In the genomic region with DNA sequence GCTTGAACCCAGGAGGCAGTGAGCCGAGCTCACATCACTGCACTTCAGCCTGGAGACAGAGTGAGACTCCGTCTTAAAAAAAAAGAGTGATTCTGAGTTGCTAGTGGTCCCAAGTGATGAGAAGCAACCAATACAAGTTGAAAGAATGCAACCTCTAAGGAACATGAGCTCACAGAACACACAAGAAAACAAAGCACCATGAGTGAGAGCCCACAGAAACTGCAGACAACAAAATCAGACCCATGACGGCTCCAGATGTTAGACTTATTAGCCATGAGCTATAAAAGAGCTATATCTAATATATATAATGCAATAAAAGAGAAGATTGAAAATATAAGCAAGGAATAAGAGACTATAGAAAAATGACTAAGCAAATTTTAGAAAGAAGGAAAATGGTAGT, we compare ENCODE assay signal across 28 cellular contexts. TPM values are rescaled to one million over a fixed set of nuclear protein-coding genes. Genes with fewer than 3 reads are reported as not detected.
DNase-seq lines count a peak whose midpoint lies in the region; ATAC-seq, FAIRE-seq and TF ChIP-seq lines count a peak whose summit lies in the region.
"Had no signal": no experiment of that assay in that cellular context is flagged by ENCODE, and none has a peak within 500 bp of the region (broad histone marks: within the 10 kb centered on the region; RNA-seq: fewer than 3 reads in every experiment).

No MANE protein-coding gene starts in this region.

- H4K20me1 ChIP-seq in GM23248 (ENCODE audit: insufficient read depth) (no peaks in the 10 kb centered on the region), K562 (replicated peaks; ENCODE audit: control insufficient read depth, insufficient read depth, low read length) (no peaks in the 10 kb centered on the region)
- H4K20me1 ChIP-seq: BLaER1 had no signal

- H3K36me3 ChIP-seq in GM23248 (ENCODE audit: low read depth) (no peaks in the 10 kb centered on the region), HEK293 (ENCODE audit: control insufficient read depth in 2 of 2, insufficient read depth in 1 of 2, low read length in 2 of 2) (no peaks in the 10 kb centered on the region), K562 (ENCODE audit: control insufficient read depth, insufficient read depth, low read length) (no peaks in the 10 kb centered on the region), vagina (no peaks in the 10 kb centered on the region)
- H3K36me3 ChIP-seq: BE2C, BLaER1 had no signal

- no peaks in the 10 kb centered on the region for H3K9me1 ChIP-seq in K562 (ENCODE audit: control insufficient read depth, insufficient read depth, low read length)

- H3K4me3 ChIP-seq in GM23248 (no peak overlapping the region), HEK293 (ENCODE audit: low read depth, low read length) (no peak overlapping the region), K562 (no peak overlapping the region), vagina (no peak overlapping the region), dorsolateral prefrontal cortex (no peak overlapping the region)
- H3K4me3 ChIP-seq: BLaER1 had no signal

- H3K4me2 ChIP-seq in GM23248 (ENCODE audit: unreplicated experiment) (no peak overlapping the region), K562 (ENCODE audit: insufficient read depth, low read length) (no peak overlapping the region)
- H3K4me2 ChIP-seq: BLaER1 had no signal

- POLR2A ChIA-PET in HEK293 (lab: Yijun Ruan, JAX) (no interaction called here), K562 (lab: Yijun Ruan, JAX) (no interaction called here)

- H2AFZ ChIP-seq in GM23248, result no peak overlapping the region
- no peak overlapping the region for H2AFZ ChIP-seq in K562 (ENCODE audit: low read depth, low read length)

- WGBS in GM23248 (ENCODE audit: low coverage in 1 of 2, low lambda C conversion rate in 2 of 2, missing lambda C conversion rate in 2 of 2), 2 experiments, result 77 to 78% methylated on average over 3 of the region's 3 CpGs
- 2% methylated on average over 3 of the region's 3 CpGs for WGBS in K562 (ENCODE audit: insufficient coverage, low coverage, missing lambda C conversion rate)

- intact Hi-C loops in K562 (cut with micrococcal nuclease) (no loop called here), vagina (cut with DNase I) (no loop called here), dorsolateral prefrontal cortex (cut with DNase I) (no loop called here)

- TF ChIP-seq RAD21 in K562 (CRISPR knock-in tag; conservative IDR thresholded peaks at IDR 0.05 in 1 of 2, IDR thresholded peaks at IDR 0.05 in 1 of 2), result no peak

- in situ Hi-C loops in GM23248 (cut with MboI) (no loop called here), K562 (cut with MboI) (no loop called here)

- ATAC-seq in K562 (no peak), GM18498 (IDR thresholded peaks at IDR 0.05; ENCODE audit: unreplicated experiment) (no peak)

- H3K9me3 ChIP-seq in GM23248 (ENCODE audit: low read depth), result no peaks in the 10 kb centered on the region
- no peaks in the 10 kb centered on the region for H3K9me3 ChIP-seq in HEK293 (ENCODE audit: control insufficient read depth, insufficient read depth, low read depth, low read length)
- no peaks in the 10 kb centered on the region for H3K9me3 ChIP-seq in K562 (replicated peaks; ENCODE audit: control insufficient read depth, insufficient read depth, low read depth, low read length)
- no peaks in the 10 kb centered on the region for H3K9me3 ChIP-seq in vagina
- H3K9me3 ChIP-seq: BE2C had no signal

- H3K27ac ChIP-seq in GM23248, result peak overlapping the region; percentile 67
- no peak overlapping the region for H3K27ac ChIP-seq in HEK293 (ENCODE audit: extremely low read depth, low read depth, low read length)
- H3K27ac ChIP-seq in K562 (ENCODE audit: extremely low read depth, low read depth, low read length), result no peak overlapping the region
- H3K27ac ChIP-seq in vagina, result peak overlapping the region; percentile 97
- H3K27ac ChIP-seq in dorsolateral prefrontal cortex, result no peak overlapping the region
- H3K27ac ChIP-seq: BLaER1 had no signal

- H3K9ac ChIP-seq in GM23248 (no peak overlapping the region), K562 (ENCODE audit: insufficient read depth in 1 of 2, low read depth in 2 of 2, low read length in 2 of 2) (no peak overlapping the region)
- H3K9ac ChIP-seq: BLaER1 had no signal

- H3K9me2 ChIP-seq in GM23248 (ENCODE audit: insufficient read depth), result no peaks in the 10 kb centered on the region

- FAIRE-seq in K562 (lab: Jason Lieb, UNC), result no peak
- FAIRE-seq: A204.1, GM12891, GM18507 had no signal

- CTCF ChIA-PET in HEK293 (lab: Yijun Ruan, JAX), result no interaction called here
- CTCF ChIA-PET in K562 (lab: Yijun Ruan, JAX; ENCODE audit: low intra/inter-chr PET ratio), result no interaction called here

- H3K79me2 ChIP-seq in GM23248 (ENCODE audit: insufficient read depth) (no peaks in the 10 kb centered on the region), K562 (ENCODE audit: control insufficient read depth, insufficient read depth, low read length) (no peaks in the 10 kb centered on the region)

- no peaks in the 10 kb centered on the region for H3K27me3 ChIP-seq in GM23248 (replicated peaks; ENCODE audit: insufficient read depth)
- peaks cover 4 to 25% of the 10 kb centered on the region in 2 experiments; a peak in 3 of 5 replicates for H3K27me3 ChIP-seq in K562 (ENCODE audit: control insufficient read depth in 2 of 2, insufficient read depth in 2 of 2, low read length in 2 of 2)
- no peaks in the 10 kb centered on the region for H3K27me3 ChIP-seq in vagina
- peaks cover 0 to 8% (median 0%) of the 10 kb centered on the region in 45 donors for H3K27me3 ChIP-seq in dorsolateral prefrontal cortex
- H3K27me3 ChIP-seq: BE2C, BLaER1 had no signal

- TF ChIP-seq POLR2A in K562 (conservative IDR thresholded peaks at IDR 0.05) (no peak), vagina (IDR thresholded peaks at IDR 0.05) (no peak)

- TF ChIP-seq EP300 in K562 (IDR thresholded peaks at IDR 0.05; ENCODE audit: low read length), result no peak

- DNase-seq in GM23248, result no peak
- DNase-seq in K562 (ENCODE audit: extremely low read depth in 1 of 4, low spot score in 3 of 4), result no peak
- no peak for DNase-seq in vagina (ENCODE audit: extremely low spot score in 2 of 2)
- no peak for DNase-seq in GM03348 (ENCODE audit: low spot score)
- no peak for DNase-seq in dorsolateral prefrontal cortex
- DNase-seq: 8988T; ACHN; BE2C; C1 segment of cervical spinal cord; CD4-positive, alpha-beta memory T cell; CD4-positive, CD25-positive, alpha-beta regulatory T cell; CD8-positive, alpha-beta memory T cell; COR-L47; DMS 273 treated with DMSO at 0.1 percent for 48 hours; DMS153; DMS53; DMS79; DND-41; EL; GDM1 had no signal

- no TSS peak for BruUV-seq in K562 (replicated peaks; lab: Mats Ljungman, UMichigan)

- H3K4me1 ChIP-seq in GM23248 (ENCODE audit: insufficient read depth) (peaks cover 56% of the 10 kb centered on the region), HEK293 (ENCODE audit: control insufficient read depth, insufficient read depth, low read length) (no peaks in the 10 kb centered on the region), K562 (replicated peaks in 1 of 2; ENCODE audit: control insufficient read depth in 2 of 2, insufficient read depth in 2 of 2, low read length in 2 of 2) (no peaks in the 10 kb centered on the region), vagina (peaks cover 40% of the 10 kb centered on the region)
- H3K4me1 ChIP-seq: BE2C had no signal

- TF ChIP-seq CTCF in HEK293 (tag by site-specific recombination; IDR thresholded peaks at IDR 0.05) (no peak), K562 (IDR thresholded peaks at IDR 0.05 in 2 of 3, conservative IDR thresholded peaks at IDR 0.05 in 1 of 3; ENCODE audit: insufficient read depth in 2 of 3, low read depth in 1 of 3, low read length in 3 of 3) (no peak), vagina (IDR thresholded peaks at IDR 0.05) (no peak), dorsolateral prefrontal cortex (IDR thresholded peaks at IDR 0.05 in 54 of 56, conservative IDR thresholded peaks at IDR 0.05 in 2 of 56; ENCODE audit: low read depth in 1 of 56, partially characterized antibody in 56 of 56) (no peak)

- peaks cover 46% of the 10 kb centered on the region for H3F3A ChIP-seq in GM23248 (ENCODE audit: insufficient read depth)

TF ChIP-seq in HEK293, 187 proteins besides CTCF, POLR2A, EP300 and RAD21 (continues in another document):
- no peak for TF ChIP-seq HOXC10 (CRISPR knock-in tag; IDR thresholded peaks at IDR 0.05)

TF ChIP-seq in K562, 482 proteins besides CTCF, POLR2A, EP300 and RAD21 (continues in another document):
- no peak for TF ChIP-seq CEBPB (tag; IDR thresholded peaks at IDR 0.05)
- TF ChIP-seq ZNF589 (CRISPR knock-in tag; IDR thresholded peaks at IDR 0.05; ENCODE audit: low read depth), result no peak
- TF ChIP-seq ZNF764 (CRISPR knock-in tag; IDR thresholded peaks at IDR 0.05; ENCODE audit: low read depth), result no peak
- no peak for TF ChIP-seq NCOA2 (IDR thresholded peaks at IDR 0.05; ENCODE audit: partially characterized antibody in 2 of 2)
- TF ChIP-seq BCOR (IDR thresholded peaks at IDR 0.05), result no peak

RNA-seq across cellular contexts. Expression of gene MATN1, which starts 50.0 kb away (rescaled TPM):
- total RNA-seq in GM23248 (2014; rRNA removed; shearing (Covaris generic)), result 0.32 TPM in 1 of 2 replicates, not detected in the other
- 0.11 TPM in 1 of 2 replicates, not detected in the other for polyA plus RNA-seq in GM23248 (2016; fragmentation: Nextera tagmentation; extraction: Ambion mirVana)
- total RNA-seq in K562 (2011; cell fraction: chromatin; rRNA removed; ENCODE audit: low replicate concordance), result 2.0 and 5.9 TPM in 2 replicates
- total RNA-seq in K562 (2011; cell fraction: nucleolus; rRNA removed), result 4.5 and 5.4 TPM in 2 replicates
- total RNA-seq in K562 (2011; cell fraction: nucleoplasm; rRNA removed), result 2.7 and 4.0 TPM in 2 replicates
- total RNA-seq in K562 (2014; rRNA removed), result 1.8 and 1.9 TPM in 2 replicates
- 0.45 and 0.51 TPM in 2 replicates for total RNA-seq in K562 (2014; rRNA removed; fragmentation: Illumina TruSeq; extraction: Trizol)
- total RNA-seq in K562 (2015; rRNA removed; fragmentation: Illumina TruSeq; extraction: Trizol), result 0.79 and 1.2 TPM in 2 replicates
- 1.8 and 2.3 TPM in 2 replicates for total RNA-seq in K562 (2021)
- polyA plus RNA-seq in K562 (2011; rRNA removed), result 0.89 and 1.5 TPM in 2 replicates
- 0.78 and 2.4 TPM in 2 replicates for polyA plus RNA-seq in K562 (2011; cell fraction: cytosol; rRNA removed)
- polyA plus RNA-seq in K562 (2011; cell fraction: nucleus; rRNA removed), result 3.5 and 9.8 TPM in 2 replicates
- polyA plus RNA-seq in K562 (2012), result 1.9 and 2.4 TPM in 2 replicates
- 1.1 and 1.6 TPM in 2 replicates for polyA plus RNA-seq in K562 (2014; fragmentation: Illumina TruSeq; extraction: Trizol)
- under 1 TPM; 0.10 to 0.18 TPM for polyA plus RNA-seq in K562 (2014; fragmentation: Nextera tagmentation; extraction: Ambion mirVana)
- 1.6 and 3.6 TPM in 2 replicates for polyA plus RNA-seq in K562 (2014; rRNA removed)
- polyA minus RNA-seq in K562 (2011; rRNA and poly(A)+ RNA removed), result 0.48 and 0.88 TPM in 2 replicates
- 1.4 and 1.6 TPM in 2 replicates for polyA minus RNA-seq in K562 (2011; cell fraction: cytosol; rRNA and poly(A)+ RNA removed)
- polyA minus RNA-seq in K562 (2011; cell fraction: nucleus; rRNA and poly(A)+ RNA removed), result 1.4 and 3.4 TPM in 2 replicates
- 0.49 TPM for total RNA-seq in vagina
- 1 to 10 TPM in 16 of 120 experiments, under 1 TPM in 94, not detected in 10; 0.11 to 2.4 (median 0.50) TPM for total RNA-seq in dorsolateral prefrontal cortex
- total RNA-seq: A673 had no signal
- polyA plus RNA-seq: CD14-positive monocyte; CD4-positive, CD25-positive, alpha-beta regulatory T cell; CD8-positive, alpha-beta memory T cell had no signal

Comparison
In these comparisons a context has a peak if more than half of its experiments do, and no peak if none do; other contexts are left out.
1. H3K27ac ChIP-seq: peak in GM23248 (single experiment) and vagina (single experiment); none in HEK293 (single experiment), K562 (single experiment) and dorsolateral prefrontal cortex (0 of 59).